In the genomic region with DNA sequence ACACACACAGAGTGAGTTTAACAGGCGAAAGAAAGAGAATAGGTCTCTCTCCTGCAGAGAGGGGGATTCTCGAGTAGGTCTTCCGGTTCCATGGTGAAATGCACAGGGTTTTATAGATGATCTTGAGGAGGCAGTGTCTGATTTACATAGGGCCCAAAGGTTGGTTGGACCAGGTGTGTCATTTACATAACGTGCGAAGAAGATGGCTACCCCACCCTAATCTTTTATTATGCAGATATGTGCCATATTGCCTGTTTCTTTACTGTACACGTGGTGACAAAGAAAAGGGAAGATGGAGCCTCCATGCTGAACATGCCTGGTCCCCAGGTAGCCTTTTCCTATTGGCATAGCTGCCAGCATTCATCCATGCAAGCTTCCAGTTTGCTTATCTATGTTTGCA, we compare ENCODE assay signal across 26 cellular contexts.
"Had no signal": no experiment of that assay in that cellular context is flagged by ENCODE, and none has a peak within 500 bp of the region (broad histone marks: within the 10 kb centered on the region; RNA-seq: fewer than 3 reads in every experiment).

No MANE protein-coding gene starts in this region.

- H3K27me3 ChIP-seq: colonic mucosa, esophagus muscularis mucosa, foreskin keratinocyte, gastroesophageal sphincter, heart right ventricle, neural progenitor cell, right atrium auricular region, stomach, thyroid gland, vagina had no signal

- H3K4me3 ChIP-seq: colonic mucosa, esophagus muscularis mucosa, gastroesophageal sphincter, heart right ventricle, lower lobe of right lung, neural progenitor cell, prostate gland, right atrium auricular region, stomach, thyroid gland, vagina had no signal

- DNase-seq: colonic mucosa; effector CD8-positive, alpha-beta T cell; endodermal cell; foreskin keratinocyte; heart right ventricle; hippocampal formation; left ventricle myocardium superior; lower lobe of right lung; stimulated activated CD4-positive, alpha-beta T cell treated with anti-CD3 and anti-CD28 coated beads, Interleukin-2, amount 100 ng/mL, for 24 hours; stimulated activated CD4-positive, alpha-beta T cell treated with anti-CD3 and anti-CD28 coated beads, Interleukin-4, amount 100 ng/mL, for 24 hours; stimulated activated naive CD4-positive, alpha-beta T cell treated with Interleukin-2 at 50 U/mL for 16 hours; stomach; thyroid gland; trophoblast cell had no signal

- ATAC-seq: foreskin keratinocyte; gastroesophageal sphincter; heart right ventricle; left ventricle myocardium superior; lower lobe of right lung; natural killer cell treated with Interleukin-12 subunit alpha and Interleukin-12 subunit beta and Interleukin-15 and Interleukin-18, amount 100 ng/mL, for 72 hours; sciatic nerve had no signal

- H3K36me3 ChIP-seq: colonic mucosa, esophagus muscularis mucosa, gastroesophageal sphincter, heart right ventricle, lower lobe of right lung, neural progenitor cell, prostate gland, right atrium auricular region, stomach, thyroid gland, vagina had no signal

- FAIRE-seq: endothelial cell of umbilical vein, islet of Langerhans had no signal

- H3K9ac ChIP-seq: neural progenitor cell had no signal

- H3K4me3 Mint-ChIP-seq: dendritic cell treated with granulocyte-macrophage colony-stimulating factor and Interleukin-4, amounts not matched to agents 40 ng/mL and 50 ng/mL, for 4 days; endodermal cell; natural killer cell treated with Interleukin-12 subunit alpha and Interleukin-12 subunit beta and Interleukin-15 and Interleukin-18, amount 100 ng/mL, for 72 hours; neural progenitor cell; stimulated activated effector memory CD8-positive, alpha-beta T cell treated with anti-CD3 and anti-CD28 coated beads, Interleukin-12 subunit alpha, Interleukin-12 subunit beta, amount 100 ng/mL, for 72 hours had no signal

- H3K9me3 ChIP-seq: colonic mucosa, lower lobe of right lung, prostate gland, right atrium auricular region, thyroid gland, vagina had no signal

- H2AFZ ChIP-seq: neural progenitor cell had no signal

- H3K4me1 ChIP-seq: colonic mucosa had no signal

- H3K4me2 ChIP-seq: neural progenitor cell had no signal

- H3K9me3 Mint-ChIP-seq: dendritic cell treated with granulocyte-macrophage colony-stimulating factor and Interleukin-4, amounts not matched to agents 40 ng/mL and 50 ng/mL, for 4 days; natural killer cell treated with Interleukin-12 subunit alpha and Interleukin-12 subunit beta and Interleukin-15 and Interleukin-18, amount 100 ng/mL, for 72 hours; stimulated activated effector memory CD8-positive, alpha-beta T cell treated with anti-CD3 and anti-CD28 coated beads, Interleukin-12 subunit alpha, Interleukin-12 subunit beta, amount 100 ng/mL, for 72 hours had no signal

- H3K27ac Mint-ChIP-seq: dendritic cell treated with granulocyte-macrophage colony-stimulating factor and Interleukin-4, amounts not matched to agents 40 ng/mL and 50 ng/mL, for 4 days; endodermal cell; natural killer cell treated with Interleukin-12 subunit alpha and Interleukin-12 subunit beta and Interleukin-15 and Interleukin-18, amount 100 ng/mL, for 72 hours; neural progenitor cell; stimulated activated effector memory CD8-positive, alpha-beta T cell treated with anti-CD3 and anti-CD28 coated beads, Interleukin-12 subunit alpha, Interleukin-12 subunit beta, amount 100 ng/mL, for 72 hours had no signal

- H3K4me1 Mint-ChIP-seq: stimulated activated effector memory CD8-positive, alpha-beta T cell treated with anti-CD3 and anti-CD28 coated beads, Interleukin-12 subunit alpha, Interleukin-12 subunit beta, amount 100 ng/mL, for 72 hours had no signal

- H3K36me3 Mint-ChIP-seq: natural killer cell treated with Interleukin-12 subunit alpha and Interleukin-12 subunit beta and Interleukin-15 and Interleukin-18, amount 100 ng/mL, for 72 hours; neural progenitor cell; stimulated activated effector memory CD8-positive, alpha-beta T cell treated with anti-CD3 and anti-CD28 coated beads, Interleukin-12 subunit alpha, Interleukin-12 subunit beta, amount 100 ng/mL, for 72 hours had no signal

- H3K27ac ChIP-seq: colonic mucosa, esophagus muscularis mucosa, foreskin keratinocyte, gastroesophageal sphincter, lower lobe of right lung, neural progenitor cell, prostate gland, right atrium auricular region, stomach, thyroid gland, vagina had no signal
